ENCODE assay signal across 11 cellular contexts in genomic region chr14:22565391-22565945, GRCh38. TPM values are rescaled to one million over a fixed set of nuclear protein-coding genes. Genes with fewer than 3 reads are reported as not detected.
DNase-seq lines count a peak whose midpoint lies in the region; ATAC-seq, FAIRE-seq and TF ChIP-seq lines count a peak whose summit lies in the region.
"Had no signal": no experiment of that assay in that cellular context is flagged by ENCODE, and none has a peak within 500 bp of the region (broad histone marks: within the 10 kb centered on the region; RNA-seq: fewer than 3 reads in every experiment).

No MANE protein-coding gene starts in this region.

- no peaks in the 10 kb centered on the region for H3K9me3 ChIP-seq in WERI-Rb-1 (ENCODE audit: severe bottlenecking)
- no peaks in the 10 kb centered on the region for H3K9me3 ChIP-seq in neural progenitor cell (ENCODE audit: low read depth)
- H3K9me3 ChIP-seq in pancreas, result no peaks in the 10 kb centered on the region
- H3K9me3 ChIP-seq: neutrophil had no signal

- no peak overlapping the region for H3K4me2 ChIP-seq in GM23338
- H3K4me2 ChIP-seq in neural progenitor cell, result peak overlapping the region; percentile 32

- intact Hi-C loops in pancreas (cut with DNase I), result no loop called here

- TF ChIP-seq CTCF in GM23338 (conservative IDR thresholded peaks at IDR 0.05; ENCODE audit: low read depth in 2 of 2) (no peak), WERI-Rb-1 (IDR thresholded peaks at IDR 0.05; ENCODE audit: low read depth, low read length) (no peak), neural progenitor cell (IDR thresholded peaks at IDR 0.05) (no peak), pancreas (IDR thresholded peaks at IDR 0.05) (no peak)

- ATAC-seq in GM18505 (IDR thresholded peaks at IDR 0.05; ENCODE audit: unreplicated experiment), result peak; percentile 33
- no peak for ATAC-seq in GM23338
- no peak for ATAC-seq in pancreas

- H3K4me3 ChIP-seq in GM23338, result no peak overlapping the region
- no peak overlapping the region for H3K4me3 ChIP-seq in WERI-Rb-1 (ENCODE audit: low read depth, low read length)
- no peak overlapping the region for H3K4me3 ChIP-seq in neural progenitor cell
- no peak overlapping the region for H3K4me3 ChIP-seq in pancreas

- H3K4me1 ChIP-seq in GM23338 (ENCODE audit: insufficient read depth) (peaks cover 7% of the 10 kb centered on the region; the same call in 1 of the 2 replicates), neural progenitor cell (peaks cover 32% of the 10 kb centered on the region), pancreas (peaks cover 22 to 48% (median 36%) of the 10 kb centered on the region in 3 donors)

- H4K20me1 ChIP-seq in GM23338 (replicated peaks; ENCODE audit: insufficient read depth), result no peaks in the 10 kb centered on the region; the same call in 1 of the 2 replicates
- H4K20me1 ChIP-seq in neural progenitor cell (ENCODE audit: low read depth), result no peaks in the 10 kb centered on the region

- H3K27me3 Mint-ChIP-seq in GM23338 (ENCODE audit: insufficient read depth, low read depth, poor library complexity), result peaks cover 3% of the 10 kb centered on the region
- no peaks in the 10 kb centered on the region for H3K27me3 Mint-ChIP-seq in neural progenitor cell (ENCODE audit: insufficient read depth, low read depth)

- no peaks in the 10 kb centered on the region for H3K9me2 ChIP-seq in GM23338 (ENCODE audit: insufficient read depth)

- H3F3A ChIP-seq in GM23338 (replicated peaks; ENCODE audit: low read depth) (no peaks in the 10 kb centered on the region), neural progenitor cell (ENCODE audit: low read depth) (peaks cover 5% of the 10 kb centered on the region)

- no peak for TF ChIP-seq POLR2A in GM18505 (IDR thresholded peaks at IDR 0.05; ENCODE audit: borderline replicate concordance, extremely low read depth, insufficient read depth, insufficient read length)

- 86 to 88% methylated on average over 3 of the region's 3 CpGs for WGBS in pancreas, 2 donors

- H3K36me3 ChIP-seq in GM23338 (ENCODE audit: insufficient read depth), result peaks cover 13% of the 10 kb centered on the region
- H3K36me3 ChIP-seq in WERI-Rb-1, result peaks cover 12% of the 10 kb centered on the region
- no peaks in the 10 kb centered on the region for H3K36me3 ChIP-seq in neural progenitor cell
- peaks cover 0 to 10% (median 3%) of the 10 kb centered on the region in 3 donors for H3K36me3 ChIP-seq in pancreas

- H3K27me3 ChIP-seq in GM23338 (ENCODE audit: insufficient read depth), result no peaks in the 10 kb centered on the region
- no peaks in the 10 kb centered on the region for H3K27me3 ChIP-seq in WERI-Rb-1 (ENCODE audit: insufficient read depth, low read depth, severe bottlenecking)
- no peaks in the 10 kb centered on the region for H3K27me3 ChIP-seq in neural progenitor cell
- no peaks in the 10 kb centered on the region for H3K27me3 ChIP-seq in pancreas
- H3K27me3 ChIP-seq: neutrophil had no signal

- H3K9ac ChIP-seq in neural progenitor cell, result no peak overlapping the region

- no peak overlapping the region for H3K27ac Mint-ChIP-seq in GM23338
- H3K27ac Mint-ChIP-seq in neural progenitor cell, result no peak overlapping the region

- no peak for DNase-seq in GM23338 (ENCODE audit: low spot score)
- no peak for DNase-seq in WERI-Rb-1
- no peak for DNase-seq in neural progenitor cell (ENCODE audit: low spot score)
- no peak for DNase-seq in pancreas
- DNase-seq in stimulated activated CD4-positive, alpha-beta T cell treated with anti-CD3 and anti-CD28 coated beads, Interleukin-4, amount 100 ng/mL, for 4 hours, result no peak
- DNase-seq in NCI-H187 (lab: John Stamatoyannopoulos, UW), result no peak
- DNase-seq in HuH-7.5 (ENCODE audit: low spot score), result no peak
- DNase-seq: anterior cingulate cortex, GDM1 had no signal

- H3K36me3 Mint-ChIP-seq in GM23338 (ENCODE audit: low read depth), result peaks cover 28% of the 10 kb centered on the region
- H3K36me3 Mint-ChIP-seq in neural progenitor cell, result peaks cover 12% of the 10 kb centered on the region

- H3K27ac ChIP-seq in GM23338 (ENCODE audit: low read depth) (peak overlapping the region; percentile 23; the same call in 1 of the 2 replicates), WERI-Rb-1 (peak overlapping the region; percentile 74; the same call in 1 of the 2 replicates), neural progenitor cell (peak overlapping the region; percentile 69), pancreas (peak overlapping the region in 1 of 4 donors; percentile 33)
- H3K27ac ChIP-seq: neutrophil had no signal

- H3K4me3 Mint-ChIP-seq in GM23338, result no peak overlapping the region
- H3K4me3 Mint-ChIP-seq in neural progenitor cell, result no peak overlapping the region

- FAIRE-seq in pancreas (lab: Jason Lieb, UNC), result no peak

- no peak overlapping the region for H2AFZ ChIP-seq in GM23338
- no peak overlapping the region for H2AFZ ChIP-seq in neural progenitor cell (replicated peaks)

- H3K9me3 Mint-ChIP-seq in GM23338, result no peaks in the 10 kb centered on the region
- H3K9me3 Mint-ChIP-seq in neural progenitor cell, result no peaks in the 10 kb centered on the region

- H3K4me1 Mint-ChIP-seq in GM23338 (peaks cover 14% of the 10 kb centered on the region; the same call in 2 of the 3 replicates), neural progenitor cell (peaks cover 50% of the 10 kb centered on the region)

- H3K79me2 ChIP-seq in GM23338 (replicated peaks; ENCODE audit: insufficient read depth) (peaks cover 42% of the 10 kb centered on the region), neural progenitor cell (ENCODE audit: low read depth) (peaks cover 34% of the 10 kb centered on the region)

TF ChIP-seq in GM23338, 12 proteins besides CTCF, POLR2A, EP300 and RAD21 (continues in another document):
- no peak for TF ChIP-seq ZNF114 (CRISPR knock-in tag; IDR thresholded peaks at IDR 0.05)
- no peak for TF ChIP-seq NANOG (IDR thresholded peaks at IDR 0.05; ENCODE audit: borderline replicate concordance)
- TF ChIP-seq CREB1 (CRISPR knock-in tag; IDR thresholded peaks at IDR 0.05; ENCODE audit: low read depth), result no peak
- TF ChIP-seq EZH2 (IDR thresholded peaks at IDR 0.05; ENCODE audit: low read depth, unreplicated experiment), result no peak
- TF ChIP-seq STAT1 (IDR thresholded peaks at IDR 0.05; ENCODE audit: unreplicated experiment), result no peak
- no peak for TF ChIP-seq ETS1 (IDR thresholded peaks at IDR 0.05)
- TF ChIP-seq EZH2phosphoT487 (IDR thresholded peaks at IDR 0.05; ENCODE audit: unreplicated experiment), result no peak
- no peak for TF ChIP-seq ZNF331 (CRISPR knock-in tag; IDR thresholded peaks at IDR 0.05; ENCODE audit: low read depth)
- TF ChIP-seq REST (IDR thresholded peaks at IDR 0.05; ENCODE audit: unreplicated experiment), result no peak

RNA-seq across cellular contexts. Expression of gene DAD1, which starts 23.6 kb away (rescaled TPM):
- 180 and 213 TPM in 2 replicates for total RNA-seq in GM23338 (2014; rRNA removed; shearing (Covaris generic))
- polyA plus RNA-seq in GM23338 (2016; fragmentation: Nextera tagmentation; extraction: Ambion mirVana), result 236 and 252 TPM in 2 replicates
- 166 and 185 TPM in 2 replicates for total RNA-seq in neural progenitor cell (ENCODE audit: low replicate concordance)
- total RNA-seq in pancreas, result 100 to 1,000 TPM in 1 of 6 donors, 10 to 100 TPM in 5; 63.3 to 119 (median 85.2) TPM
- 100 to 1,000 TPM in 1 of 2 donors, 10 to 100 TPM in 1; 58.2 to 178 TPM for polyA plus RNA-seq in pancreas

RNA-seq across cellular contexts. Expression of gene ABHD4, which starts 32.6 kb away (rescaled TPM):
- 38.8 and 40.0 TPM in 2 replicates for total RNA-seq in GM23338 (2014; rRNA removed; shearing (Covaris generic))
- polyA plus RNA-seq in GM23338 (2016; fragmentation: Nextera tagmentation; extraction: Ambion mirVana) (39.1 and 40.6 TPM in 2 replicates), pancreas (10 to 100 TPM in 1 of 2 donors, 1 to 10 TPM in 1; 8.2 to 14.7 TPM)
- total RNA-seq in neural progenitor cell (ENCODE audit: low replicate concordance) (9.3 and 13.3 TPM in 2 replicates), pancreas (10 to 100 TPM in 3 of 6 donors, 1 to 10 TPM in 3; 7.6 to 25.9 (median 11.8) TPM)
